In genomic region chr5:72606525-72606924, GRCh38 we compare ENCODE assay signal across 1 cellular context.
TF ChIP-seq lines count a peak whose summit lies in the region.

No MANE protein-coding gene starts in this region.

TF ChIP-seq in K562, 482 proteins besides CTCF, POLR2A, EP300 and RAD21 (continued from another document):
- TF ChIP-seq ZHX1 (conservative IDR thresholded peaks at IDR 0.05; ENCODE audit: low read length) (no peak), USF1 (CRISPR knock-in tag; IDR thresholded peaks at IDR 0.05) (no peak), NR2C2 (CRISPR knock-in tag; IDR thresholded peaks at IDR 0.05) (no peak), NR2C2 (tag; IDR thresholded peaks at IDR 0.05) (no peak), GABPB1 (CRISPR knock-in tag; IDR thresholded peaks at IDR 0.05) (no peak), CHAMP1 (IDR thresholded peaks at IDR 0.05) (no peak), NCOR1 (IDR thresholded peaks at IDR 0.05) (0 out of 2 replicates have a peak, but pooled peaks have one; percentile 28), TAL1 (IDR thresholded peaks at IDR 0.05) (peak; percentile 74), RHOXF2B (CRISPR knock-in tag; conservative IDR thresholded peaks at IDR 0.05) (no peak), RCOR1 (IDR thresholded peaks at IDR 0.05; ENCODE audit: borderline replicate concordance in 1 of 2, low read depth in 2 of 2, low read length in 2 of 2) (peak; percentile 42 to 79; a peak in 2 of 4 replicates), TEAD4 (IDR thresholded peaks at IDR 0.05; ENCODE audit: low read length) (peak; percentile 63), TEAD4 (CRISPR knock-in tag; IDR thresholded peaks at IDR 0.05; ENCODE audit: borderline replicate concordance) (no peak), KDM1A (IDR thresholded peaks at IDR 0.05) (peak; percentile 85 to 90), ZBTB9 (CRISPR knock-in tag; IDR thresholded peaks at IDR 0.05) (no peak), NFATC3 (IDR thresholded peaks at IDR 0.05) (no peak), CBFA2T2 (conservative IDR thresholded peaks at IDR 0.05) (peak; percentile 60), NR0B1 (IDR thresholded peaks at IDR 0.05; ENCODE audit: partially characterized antibody) (no peak), NR2C1 (IDR thresholded peaks at IDR 0.05) (no peak), NR2C1 (tag; IDR thresholded peaks at IDR 0.05) (no peak), FOXJ3 (CRISPR knock-in tag; IDR thresholded peaks at IDR 0.05) (no peak), ARID1B (IDR thresholded peaks at IDR 0.05) (peak; percentile 53), ZNF134 (CRISPR knock-in tag; conservative IDR thresholded peaks at IDR 0.05) (no peak), TCF7L2 (IDR thresholded peaks at IDR 0.05; ENCODE audit: low read depth, low read length) (no peak), JUNB (CRISPR knock-in tag; conservative IDR thresholded peaks at IDR 0.05) (no peak), HDAC1 (IDR thresholded peaks at IDR 0.05) (peak in 1 of 2 experiments; percentile 73; a peak in 1 of 4 replicates), CBFA2T3 (IDR thresholded peaks at IDR 0.05) (peak; percentile 81), ZNF316 (IDR thresholded peaks at IDR 0.05) (no peak), BRD4 (IDR thresholded peaks at IDR 0.05) (no peak)
- TF ChIP-seq, protein P1, sequence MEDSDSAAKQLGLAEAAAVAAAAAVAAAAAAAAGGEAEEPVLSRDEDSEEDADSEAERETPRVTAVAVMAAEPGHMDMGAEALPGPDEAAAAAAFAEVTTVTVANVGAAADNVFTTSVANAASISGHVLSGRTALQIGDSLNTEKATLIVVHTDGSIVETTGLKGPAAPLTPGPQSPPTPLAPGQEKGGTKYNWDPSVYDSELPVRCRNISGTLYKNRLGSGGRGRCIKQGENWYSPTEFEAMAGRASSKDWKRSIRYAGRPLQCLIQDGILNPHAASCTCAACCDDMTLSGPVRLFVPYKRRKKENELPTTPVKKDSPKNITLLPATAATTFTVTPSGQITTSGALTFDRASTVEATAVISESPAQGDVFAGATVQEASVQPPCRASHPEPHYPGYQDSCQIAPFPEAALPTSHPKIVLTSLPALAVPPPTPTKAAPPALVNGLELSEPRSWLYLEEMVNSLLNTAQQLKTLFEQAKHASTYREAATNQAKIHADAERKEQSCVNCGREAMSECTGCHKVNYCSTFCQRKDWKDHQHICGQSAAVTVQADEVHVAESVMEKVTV (CRISPR knock-in tag; IDR thresholded peaks at IDR 0.05): no peak
TF ChIP-seq in K562: peak in this region for 10.
